In the genomic region with DNA sequence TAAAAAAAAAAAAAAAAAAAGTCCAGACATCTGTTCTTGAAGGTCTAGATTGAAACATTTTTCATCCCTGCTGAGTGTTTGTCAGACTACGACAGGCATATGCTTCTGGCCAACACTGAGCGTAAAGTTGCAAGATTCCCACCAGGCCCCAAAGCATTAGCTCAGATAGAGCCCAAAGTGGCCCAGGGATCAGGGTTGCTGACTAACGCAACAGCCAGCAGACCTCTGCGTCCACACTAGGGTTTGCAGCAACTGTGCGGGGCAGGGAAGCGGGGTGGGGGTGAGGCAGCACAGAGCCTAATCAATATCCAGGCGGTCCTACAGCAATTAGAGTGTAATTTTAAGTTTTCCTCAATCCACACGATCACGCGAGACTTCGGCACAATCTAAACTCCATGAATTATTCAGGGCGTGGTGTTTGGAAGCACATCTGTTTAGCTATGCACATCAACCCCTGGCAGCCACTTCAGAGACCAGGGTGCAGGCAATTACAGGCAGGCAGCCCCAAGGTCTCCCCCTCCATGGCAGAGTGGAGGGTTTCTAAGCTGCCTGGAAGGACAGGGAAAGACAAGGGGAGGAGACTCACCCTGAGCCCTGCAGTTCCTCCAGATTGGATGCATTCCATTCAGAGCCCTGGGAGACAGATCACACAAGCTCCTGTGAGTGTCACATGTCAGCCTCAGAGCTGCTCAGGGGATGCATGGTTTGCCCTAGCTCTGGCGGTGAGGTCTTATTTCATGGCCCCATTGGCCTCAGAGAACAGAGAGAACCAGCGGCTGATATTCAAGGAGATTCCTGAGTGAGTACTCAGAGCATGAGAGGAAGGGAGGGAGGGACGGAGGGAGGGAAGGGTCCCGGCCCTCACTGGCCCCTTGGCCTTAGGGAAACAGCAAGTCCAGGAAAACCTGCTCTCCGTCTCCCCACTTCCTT, we compare ENCODE assay signal across 10 cellular contexts. TPM values are rescaled to one million over a fixed set of nuclear protein-coding genes. Genes with fewer than 3 reads are reported as not detected.
DNase-seq lines count a peak whose midpoint lies in the region; ATAC-seq, FAIRE-seq and TF ChIP-seq lines count a peak whose summit lies in the region.
"Had no signal": no experiment of that assay in that cellular context is flagged by ENCODE, and none has a peak within 500 bp of the region (broad histone marks: within the 10 kb centered on the region; RNA-seq: fewer than 3 reads in every experiment).

No MANE protein-coding gene starts in this region.

- H3K9me3 Mint-ChIP-seq in CD14-positive monocyte: peaks cover 0 to 4% (median 0%) of the 10 kb centered on the region in 7 donors
- H3K9me3 Mint-ChIP-seq in osteocyte (ENCODE audit: unreplicated experiment): no peaks in the 10 kb centered on the region
- H3K9me3 Mint-ChIP-seq: IgD-negative memory B cell had no signal

- no peak for TF ChIP-seq CTCF in CD14-positive monocyte (IDR thresholded peaks at IDR 0.05)
- TF ChIP-seq CTCF in foreskin keratinocyte (conservative IDR thresholded peaks at IDR 0.05): no peak
- TF ChIP-seq CTCF in osteocyte (IDR thresholded peaks at IDR 0.05): no peak

- intact Hi-C loops in CD14-positive monocyte (cut with micrococcal nuclease): loop anchor here (2.0 to 10.0 kb wide), 5 partner anchors 53 to 240 kb away; partner anchors contain the start of genes ISCU (in 2 of the 2), SART3 (in 2 of the 2), CORO1C (in 1 of the 2) and SSH1 (in 1 of the 2)

- no peak for FAIRE-seq in urothelium cell line (lab: Jason Lieb, UNC)

- no peak overlapping the region for H3K27ac ChIP-seq in foreskin keratinocyte

- H3K27me3 Mint-ChIP-seq in CD14-positive monocyte (ENCODE audit: low read depth in 3 of 3): no peaks in the 10 kb centered on the region
- H3K27me3 Mint-ChIP-seq in osteocyte (ENCODE audit: unreplicated experiment): no peaks in the 10 kb centered on the region
- H3K27me3 Mint-ChIP-seq: IgD-negative memory B cell had no signal

- no peak overlapping the region for H3K4me3 Mint-ChIP-seq in CD14-positive monocyte
- peak overlapping the region; percentile 68 for H3K4me3 Mint-ChIP-seq in osteocyte (ENCODE audit: unreplicated experiment)
- H3K4me3 Mint-ChIP-seq: IgD-negative memory B cell had no signal

- DNase-seq in CD14-positive monocyte (ENCODE audit: low spot score): no peak
- DNase-seq in RPMI7951 (ENCODE audit: low read depth): peak; percentile 62
- DNase-seq in foreskin keratinocyte: peak in 1 of 2 donors; percentile 25
- no peak for DNase-seq in osteocyte (ENCODE audit: extremely low spot score, unreplicated experiment)
- DNase-seq in urothelium cell line (ENCODE audit: low spot score): no peak
- no peak for DNase-seq in NCI-H1092 (lab: John Stamatoyannopoulos, UW)
- DNase-seq in NCI-H2029 (lab: John Stamatoyannopoulos, UW): no peak

- H3K4me1 Mint-ChIP-seq in CD14-positive monocyte: peaks cover 4% of the 10 kb centered on the region
- H3K4me1 Mint-ChIP-seq in osteocyte (ENCODE audit: unreplicated experiment): peaks cover 65% of the 10 kb centered on the region

- H3K27ac Mint-ChIP-seq in CD14-positive monocyte (peak overlapping the region in 4 of 7 donors; percentile 36 to 65 (median 50)), osteocyte (ENCODE audit: unreplicated experiment) (peak overlapping the region; percentile 99)

- H3K4me1 ChIP-seq in foreskin keratinocyte: peaks cover 6% of the 10 kb centered on the region

- no peaks in the 10 kb centered on the region for H3K27me3 ChIP-seq in foreskin keratinocyte
- H3K27me3 ChIP-seq: neutrophil had no signal

- peak; percentile 22 for ATAC-seq in foreskin keratinocyte
- ATAC-seq in HG03097 (IDR thresholded peaks at IDR 0.05; ENCODE audit: low FRiP score, unreplicated experiment): no peak

- H3K36me3 Mint-ChIP-seq in CD14-positive monocyte (peaks cover 87 to 88% of the 10 kb centered on the region in 2 donors), osteocyte (ENCODE audit: unreplicated experiment) (peaks cover 55% of the 10 kb centered on the region)

RNA-seq across cellular contexts. Expression of gene SSH1, which starts 55.4 kb away (rescaled TPM):
- polyA plus RNA-seq in CD14-positive monocyte (1 to 10 TPM; 5.2 to 8.7 TPM), foreskin keratinocyte (4.8 and 6.3 TPM in 2 replicates)
- total RNA-seq in RPMI7951 (2014; rRNA removed; shearing (Covaris generic)): 21.1 and 23.7 TPM in 2 replicates
- total RNA-seq in foreskin keratinocyte (26.0 and 32.1 TPM in 2 replicates), osteocyte (96.9 and 109 TPM in 2 replicates)
